16 cellular contexts compared by ENCODE assay signal in genomic region chr1:175150596-175151319, GRCh38. TPM values are rescaled to one million over a fixed set of nuclear protein-coding genes. Genes with fewer than 3 reads are reported as not detected.
DNase-seq lines count a peak whose midpoint lies in the region; ATAC-seq, FAIRE-seq and TF ChIP-seq lines count a peak whose summit lies in the region.
"Had no signal": no experiment of that assay in that cellular context is flagged by ENCODE, and none has a peak within 500 bp of the region (broad histone marks: within the 10 kb centered on the region; RNA-seq: fewer than 3 reads in every experiment).

No MANE protein-coding gene starts in this region.

- BruUV-seq in Calu3 (replicated peaks; lab: Mats Ljungman, UMichigan) (no TSS peak), HepG2 (replicated peaks; lab: Mats Ljungman, UMichigan) (no TSS peak)

- H3K4me2 ChIP-seq in HepG2 (ENCODE audit: low read depth, low read length): no peak overlapping the region

- no peaks in the 10 kb centered on the region for H3K9me3 ChIP-seq in HepG2 (ENCODE audit: low read length)
- H3K9me3 ChIP-seq: mucosa of descending colon had no signal

- no peak overlapping the region for H3K4me3 Mint-ChIP-seq in Calu3 (ENCODE audit: low read depth, unreplicated experiment)
- H3K4me3 Mint-ChIP-seq: activated naive CD8-positive, alpha-beta T cell had no signal

- FAIRE-seq in HepG2 (lab: Jason Lieb, UNC): no peak
- FAIRE-seq: TTC549 had no signal

- no peak overlapping the region for H3K27ac ChIP-seq in HepG2 (ENCODE audit: extremely low read length, insufficient read depth, low read length)
- H3K27ac ChIP-seq: C4-2B had no signal

- peak; percentile 67 for ATAC-seq in HepG2
- ATAC-seq: mucosa of descending colon; stimulated activated naive CD8-positive, alpha-beta T cell treated with anti-CD3 and anti-CD28 coated beads, Interleukin-15, Interleukin-2, amounts not matched to agents 100 U/mL and 50 U/mL, for 24 hours had no signal

- DNase-seq in Calu3 (peak; percentile 27), LHCN-M2 (ENCODE audit: low read depth) (peak; percentile 46), astrocyte of the hippocampus (ENCODE audit: low read depth, low spot score) (peak; percentile 66), HepG2 (ENCODE audit: low spot score) (no peak), GM20000 (ENCODE audit: low spot score) (no peak), midbrain (lab: John Stamatoyannopoulos, UW) (no peak), NCI-H1694 (lab: John Stamatoyannopoulos, UW) (no peak)
- no peak for DNase-seq in stimulated activated CD4-positive, alpha-beta T cell treated with anti-CD3 and anti-CD28 coated beads, Interleukin-15, amount 100 ng/mL, for 24 hours
- DNase-seq: GF-D8; mucosa of descending colon; NCI-H1436; NCI-H510A; stimulated activated naive CD8-positive, alpha-beta T cell treated with anti-CD3 and anti-CD28 coated beads, Interleukin-15, Interleukin-2, amounts not matched to agents 100 U/mL and 50 U/mL, for 24 hours had no signal

- H3K27me3 Mint-ChIP-seq in Calu3 (ENCODE audit: unreplicated experiment): peaks cover 72% of the 10 kb centered on the region

- in situ Hi-C loops in HepG2 (cut with HindIII; ENCODE audit: extremely low pct_ligation_motif_present, low pct_unique_long_range_greater_than_20kb): loop anchor here (5.0 to 25.0 kb wide), 4 partner anchors 172 to 1687 kb away; no protein-coding TSS in a partner anchor

- H3K79me2 ChIP-seq in HepG2 (ENCODE audit: insufficient read depth, low read length): no peaks in the 10 kb centered on the region

- intact Hi-C loops in Calu3 (cut with micrococcal nuclease; ENCODE audit: unreplicated experiment) (loop anchor here (5.0 kb wide), 1 partner anchor 922 kb away; no protein-coding TSS in a partner anchor), HepG2 (cut with micrococcal nuclease; ENCODE audit: unreplicated experiment) (loop anchor here (5.0 to 10.0 kb wide), 2 partner anchors 42 to 924 kb away; partner anchors contain the start of gene KIAA0040)

- no peaks in the 10 kb centered on the region for H4K20me1 ChIP-seq in HepG2 (ENCODE audit: insufficient read depth, low read length)

- CTCF ChIA-PET in Calu3 (lab: Charles Lee): interaction anchor here (1.2 to 2.9 kb wide), 6 partner anchors 9 to 170 kb away, joined by 4 to 90 read pairs (median 6); no protein-coding TSS in a partner anchor
- CTCF ChIA-PET in HepG2 (lab: Yijun Ruan, JAX; ENCODE audit: low intra/inter-chr PET ratio, low total read pairs): interaction anchor here (4.1 kb wide), 1 partner anchor 168 kb away, joined by 47 read pairs; no protein-coding TSS in a partner anchor

- no peak for TF ChIP-seq POLR2A in HepG2 (IDR thresholded peaks at IDR 0.05; ENCODE audit: insufficient read depth in 1 of 2, low read depth in 2 of 2, low read length in 2 of 2)

- H3K4me1 ChIP-seq in HepG2 (ENCODE audit: insufficient read depth, low read length): peaks cover 7% of the 10 kb centered on the region

- no peaks in the 10 kb centered on the region for H3K9me3 Mint-ChIP-seq in Calu3 (ENCODE audit: low read depth, unreplicated experiment)

- no peak overlapping the region for H3K9ac ChIP-seq in HepG2 (ENCODE audit: insufficient read depth, low read depth, low read length)

- H2AFZ ChIP-seq in HepG2 (ENCODE audit: low read length): no peak overlapping the region

- no peak overlapping the region for H3K27ac Mint-ChIP-seq in Calu3 (ENCODE audit: unreplicated experiment)
- H3K27ac Mint-ChIP-seq: activated naive CD8-positive, alpha-beta T cell had no signal

- POLR2A ChIA-PET in HepG2 (lab: Yijun Ruan, JAX): no interaction called here

- H3K4me3 ChIP-seq in HepG2 (replicated peaks in 1 of 3; ENCODE audit: insufficient read depth in 1 of 3, low read depth in 2 of 3, low read length in 3 of 3): no peak overlapping the region
- H3K4me3 ChIP-seq: mucosa of descending colon had no signal

- TF ChIP-seq EP300 in HepG2 (IDR thresholded peaks at IDR 0.05; ENCODE audit: low read depth in 2 of 2, low read length in 2 of 2) (no peak), HepG2 (CRISPR knock-in tag; IDR thresholded peaks at IDR 0.05; ENCODE audit: borderline replicate concordance) (no peak)

- no peaks in the 10 kb centered on the region for H3K36me3 ChIP-seq in HepG2 (replicated peaks in 1 of 2; ENCODE audit: control insufficient read depth in 1 of 2, insufficient read depth in 2 of 2, low read length in 2 of 2)

- H3K4me1 Mint-ChIP-seq in Calu3 (ENCODE audit: low read depth, unreplicated experiment): peaks cover 21% of the 10 kb centered on the region

- TF ChIP-seq CTCF in Calu3 (IDR thresholded peaks at IDR 0.05; ENCODE audit: unreplicated experiment): no peak
- no peak for TF ChIP-seq CTCF in HepG2 (CRISPR knock-in tag; IDR thresholded peaks at IDR 0.05)
- no peak for TF ChIP-seq CTCF in GM20000 (IDR thresholded peaks at IDR 0.05; ENCODE audit: extremely low read depth, missing control alignments)

- no peaks in the 10 kb centered on the region for H3K36me3 Mint-ChIP-seq in Calu3 (ENCODE audit: insufficient read depth, unreplicated experiment)
- H3K36me3 Mint-ChIP-seq: activated naive CD8-positive, alpha-beta T cell had no signal

- TF ChIP-seq RAD21 in HepG2 (CRISPR knock-in tag; IDR thresholded peaks at IDR 0.05): no peak

- WGBS in HepG2 (ENCODE audit: low lambda C conversion rate): 12% methylated on average over 9 of the region's 9 CpGs

- peaks cover 0 to 6% of the 10 kb centered on the region in 2 experiments; a peak in 1 of 5 replicates for H3K27me3 ChIP-seq in HepG2 (ENCODE audit: control insufficient read depth in 1 of 2, insufficient read depth in 2 of 2, low read length in 2 of 2)

TF ChIP-seq in HepG2, 621 proteins besides CTCF, POLR2A, EP300 and RAD21:
- TF ChIP-seq NFYB (CRISPR knock-in tag; IDR thresholded peaks at IDR 0.05): no peak
- no peak for TF ChIP-seq MTF2 (CRISPR knock-in tag; IDR thresholded peaks at IDR 0.05; ENCODE audit: borderline replicate concordance)
- TF ChIP-seq XRCC5 (optimal IDR thresholded peaks at IDR 0.05; ENCODE audit: low read length): no peak
- no peak for TF ChIP-seq GABPA (IDR thresholded peaks at IDR 0.05; ENCODE audit: low read depth, low read length)
- no peak for TF ChIP-seq GABPA (CRISPR knock-in tag; IDR thresholded peaks at IDR 0.05; ENCODE audit: low read depth)
- TF ChIP-seq ZNF510 (CRISPR knock-in tag; IDR thresholded peaks at IDR 0.05; ENCODE audit: low read depth): no peak
- TF ChIP-seq ZNF772 (CRISPR knock-in tag; IDR thresholded peaks at IDR 0.05): no peak
- TF ChIP-seq MEIS1 (CRISPR knock-in tag; IDR thresholded peaks at IDR 0.05; ENCODE audit: borderline replicate concordance): no peak
- no peak for TF ChIP-seq RFXAP (CRISPR knock-in tag; IDR thresholded peaks at IDR 0.05; ENCODE audit: borderline replicate concordance)
- TF ChIP-seq SMAD3 (CRISPR knock-in tag; IDR thresholded peaks at IDR 0.05): no peak
- no peak for TF ChIP-seq POLR2AphosphoS5 (IDR thresholded peaks at IDR 0.05; ENCODE audit: low read depth, low read length)
- no peak for TF ChIP-seq ZNF737 (CRISPR knock-in tag; IDR thresholded peaks at IDR 0.05; ENCODE audit: borderline replicate concordance)

RNA-seq across cellular contexts. Expression of gene KIAA0040, which starts 41.8 kb away (rescaled TPM):
- total RNA-seq in Calu3 (2022): 24.3 and 33.4 TPM in 2 replicates
- total RNA-seq in LHCN-M2 (2014; rRNA removed): not detected in 2 replicates
- 0.02 TPM for polyA plus RNA-seq in LHCN-M2 (2012)
- total RNA-seq in HepG2 (2016; rRNA removed; fragmentation: Illumina TruSeq; extraction: Trizol): 0.24 and 0.63 TPM in 2 replicates
- total RNA-seq in HepG2 (2016; cell fraction: cytosol; rRNA removed; fragmentation: Illumina TruSeq; extraction: Trizol; ENCODE audit: low read depth): 0.09 TPM in 1 of 2 replicates, not detected in the other
- total RNA-seq in HepG2 (2016; cell fraction: insoluble cytoplasmic fraction; rRNA removed; fragmentation: Illumina TruSeq; extraction: Trizol): 0.37 and 0.39 TPM in 2 replicates
- 0.15 and 0.62 TPM in 2 replicates for total RNA-seq in HepG2 (2016; cell fraction: membrane; rRNA removed; fragmentation: Illumina TruSeq; extraction: Trizol)
- 0.37 and 0.50 TPM in 2 replicates for total RNA-seq in HepG2 (2016; cell fraction: nucleus; rRNA removed; fragmentation: Illumina TruSeq; extraction: Trizol)
- 0.22 and 0.26 TPM in 2 replicates for polyA plus RNA-seq in HepG2 (2011; rRNA removed)
- 0.31 and 0.58 TPM in 2 replicates for polyA plus RNA-seq in HepG2 (2011; cell fraction: cytosol; rRNA removed)
- 0.21 and 0.27 TPM in 2 replicates for polyA plus RNA-seq in HepG2 (2011; cell fraction: nucleus; rRNA removed)
- polyA plus RNA-seq in HepG2 (2012): 0.12 and 0.19 TPM in 2 replicates
- 0.07 and 0.11 TPM in 2 replicates for polyA plus RNA-seq in HepG2 (2016; cell fraction: cytosol; fragmentation: Illumina TruSeq; extraction: Trizol; ENCODE audit: low read depth)
- 0.49 and 0.85 TPM in 2 replicates for polyA plus RNA-seq in HepG2 (2016; cell fraction: insoluble cytoplasmic fraction; fragmentation: Illumina TruSeq; extraction: Trizol; ENCODE audit: low read depth)
- 0.15 and 0.27 TPM in 2 replicates for polyA plus RNA-seq in HepG2 (2016; cell fraction: membrane; fragmentation: Illumina TruSeq; extraction: Trizol; ENCODE audit: low read depth)
- 0.45 and 0.57 TPM in 2 replicates for polyA plus RNA-seq in HepG2 (2016; cell fraction: nucleus; fragmentation: Illumina TruSeq; extraction: Trizol; ENCODE audit: insufficient read depth, low read depth)
- polyA minus RNA-seq in HepG2 (2011; rRNA and poly(A)+ RNA removed; ENCODE audit: low replicate concordance): 0.44 and 15.3 TPM in 2 replicates
- 0.88 and 0.89 TPM in 2 replicates for polyA minus RNA-seq in HepG2 (2011; cell fraction: cytosol; rRNA and poly(A)+ RNA removed)
- 0.25 and 0.39 TPM in 2 replicates for polyA minus RNA-seq in HepG2 (2011; cell fraction: nucleus; rRNA and poly(A)+ RNA removed)

Comparison
In these comparisons a context has a peak if more than half of its experiments do, and no peak if none do; other contexts are left out.
1. DNase-seq: peak in Calu3 (single experiment), LHCN-M2 (single experiment) and astrocyte of the hippocampus (single experiment); none in HepG2 (single experiment), GM20000 (single experiment), midbrain (single experiment), stimulated activated CD4-positive, alpha-beta T cell treated with anti-CD3 and anti-CD28 coated beads, Interleukin-15, amount 100 ng/mL, for 24 hours (single experiment) and NCI-H1694 (single experiment).
2. RNA of gene KIAA0040, which starts 41.8 kb away (total RNA-seq): 24.3 to 33.4 TPM in Calu3; 0.09 to 0.63 TPM in HepG2 and not detected in LHCN-M2; every median in the first group is over 10 times any median in the second.